17 cellular contexts compared by ENCODE assay signal in genomic region chr12:94987806-94988205, GRCh38. TPM values are rescaled to one million over a fixed set of nuclear protein-coding genes. Genes with fewer than 3 reads are reported as not detected.
A peak's percentile ranks its signal among the peaks of the same experiment; 100 is the strongest.
DNase-seq lines count a peak whose midpoint lies in the region; ATAC-seq, FAIRE-seq and TF ChIP-seq lines count a peak whose summit lies in the region.
"Had no signal": no experiment of that assay in that cellular context is flagged by ENCODE, and none has a peak within 500 bp of the region (broad histone marks: within the 10 kb centered on the region; RNA-seq: fewer than 3 reads in every experiment).

No MANE protein-coding gene starts in this region.

- intact Hi-C loops in activated naive CD4-positive, alpha-beta T cell treated with anti-CD3 and anti-CD28 coated beads for 36 hours (cut with micrococcal nuclease): loop anchor here (1.0 to 10.0 kb wide), 4 partner anchors 15 to 843 kb away; partner anchors contain the start of genes NDUFA12, NR2C1 and PLXNC1

- H3K4me2 ChIP-seq in astrocyte (ENCODE audit: low read length): no peak overlapping the region

- H3K4me1 Mint-ChIP-seq in activated naive CD4-positive, alpha-beta T cell treated with anti-CD3 and anti-CD28 coated beads for 36 hours (ENCODE audit: low read depth): peaks cover 56% of the 10 kb centered on the region
- H3K4me1 Mint-ChIP-seq in astrocyte (ENCODE audit: low read depth, unreplicated experiment): peaks cover 22% of the 10 kb centered on the region
- H3K4me1 Mint-ChIP-seq in WTC11: peaks cover 5% of the 10 kb centered on the region

- TF ChIP-seq CTCF in astrocyte (IDR thresholded peaks at IDR 0.05; ENCODE audit: insufficient read depth, low read depth, low read length) (no peak), WTC11 (IDR thresholded peaks at IDR 0.05) (no peak)

- no peak overlapping the region for H3K27ac ChIP-seq in astrocyte (ENCODE audit: low read depth, low read length)
- H3K27ac ChIP-seq: uterus had no signal

- no peak for FAIRE-seq in astrocyte (lab: Jason Lieb, UNC)
- FAIRE-seq: colon had no signal

- DNase-seq in activated naive CD4-positive, alpha-beta T cell treated with anti-CD3 and anti-CD28 coated beads for 36 hours: no peak
- DNase-seq in activated naive CD4-positive, alpha-beta T cell treated with anti-CD3 and anti-CD28 coated beads, Interleukin-2, amount 50 U/mL, for 16 hours: no peak
- peak; percentile 63 for DNase-seq in RPMI7951 (ENCODE audit: low read depth)
- DNase-seq in astrocyte (ENCODE audit: low read depth): peak; percentile 35
- no peak for DNase-seq in stimulated activated naive CD8-positive, alpha-beta T cell treated with anti-CD3 and anti-CD28 coated beads, Interleukin-15, Interleukin-2, amounts not matched to agents 100 U/mL and 50 U/mL, for 24 hours
- no peak for DNase-seq in WTC11 (ENCODE audit: low spot score)
- DNase-seq in stimulated activated CD4-positive, alpha-beta T cell treated with anti-CD3 and anti-CD28 coated beads, Interleukin-2, amount 100 ng/mL, for 48 hours: no peak
- DNase-seq: naive B cell, NCI-H1436 treated with DMSO at 0.1 percent for 48 hours, NCI-H82, posterior cingulate gyrus, T1000, uterus had no signal

- no peaks in the 10 kb centered on the region for H3K9me3 ChIP-seq in astrocyte (ENCODE audit: insufficient read depth, low read depth, low read length)
- H3K9me3 ChIP-seq: uterus had no signal

- peaks cover 3% of the 10 kb centered on the region for H3K79me2 ChIP-seq in astrocyte (ENCODE audit: insufficient read depth, low read length)

- no peaks in the 10 kb centered on the region for H3K27me3 ChIP-seq in astrocyte (ENCODE audit: insufficient read depth, low read length)
- H3K27me3 ChIP-seq: uterus had no signal

- peak overlapping the region; percentile 38 for H3K4me3 Mint-ChIP-seq in activated naive CD4-positive, alpha-beta T cell treated with anti-CD3 and anti-CD28 coated beads for 36 hours
- H3K4me3 Mint-ChIP-seq in astrocyte (ENCODE audit: unreplicated experiment) (no peak overlapping the region), WTC11 (no peak overlapping the region)
- H3K4me3 Mint-ChIP-seq: naive B cell had no signal

- POLR2A ChIA-PET in WTC11 (lab: Charles Lee): no interaction called here

- no peaks in the 10 kb centered on the region for H3K27me3 Mint-ChIP-seq in activated naive CD4-positive, alpha-beta T cell treated with anti-CD3 and anti-CD28 coated beads for 36 hours (ENCODE audit: low read depth)
- no peaks in the 10 kb centered on the region for H3K27me3 Mint-ChIP-seq in astrocyte (ENCODE audit: low read depth, unreplicated experiment)
- H3K27me3 Mint-ChIP-seq in WTC11 (ENCODE audit: low read depth): no peaks in the 10 kb centered on the region
- H3K27me3 Mint-ChIP-seq: naive B cell had no signal

- H3K4me1 ChIP-seq in astrocyte (ENCODE audit: insufficient read depth, low read length): peaks cover 12% of the 10 kb centered on the region
- H3K4me1 ChIP-seq: uterus had no signal

- peaks cover 27% of the 10 kb centered on the region for H3K36me3 Mint-ChIP-seq in activated naive CD4-positive, alpha-beta T cell treated with anti-CD3 and anti-CD28 coated beads for 36 hours (ENCODE audit: low read depth)
- peaks cover 10% of the 10 kb centered on the region for H3K36me3 Mint-ChIP-seq in astrocyte (ENCODE audit: low read depth, unreplicated experiment)
- peaks cover 5% of the 10 kb centered on the region for H3K36me3 Mint-ChIP-seq in WTC11

- H4K20me1 ChIP-seq in astrocyte (ENCODE audit: insufficient read depth, low read length): no peaks in the 10 kb centered on the region

- no peak overlapping the region for H3K9ac ChIP-seq in astrocyte (ENCODE audit: low read length)

- peaks cover 3% of the 10 kb centered on the region for H3K36me3 ChIP-seq in astrocyte (ENCODE audit: insufficient read depth, low read length)
- H3K36me3 ChIP-seq: uterus had no signal

- CTCF ChIA-PET in activated naive CD4-positive, alpha-beta T cell treated with anti-CD3 and anti-CD28 coated beads for 36 hours (lab: Charles Lee): no interaction called here
- CTCF ChIA-PET in WTC11 (lab: Charles Lee): no interaction called here

- peak overlapping the region; percentile 84 for H3K27ac Mint-ChIP-seq in activated naive CD4-positive, alpha-beta T cell treated with anti-CD3 and anti-CD28 coated beads for 36 hours
- H3K27ac Mint-ChIP-seq in astrocyte (ENCODE audit: unreplicated experiment) (no peak overlapping the region), WTC11 (no peak overlapping the region)
- H3K27ac Mint-ChIP-seq: activated T-helper 2 cell treated with anti-CD3 and anti-CD28 coated beads, Interferon-gamma antibody, Interleukin-2, Interleukin-4, amounts not matched to agents 10 μg/mL and 5 μg/mL and 100 μg/mL, durations not matched to agents 14 hours and 24 hours and 36 hours had no signal

- no peak overlapping the region for H2AFZ ChIP-seq in astrocyte (ENCODE audit: low read depth, low read length)

- ATAC-seq in stimulated activated naive CD8-positive, alpha-beta T cell treated with anti-CD3 and anti-CD28 coated beads, Interleukin-15, Interleukin-2, amounts not matched to agents 100 U/mL and 50 U/mL, for 24 hours: peak; percentile 55
- no peak for ATAC-seq in WTC11
- no peak for ATAC-seq in GM18511 (IDR thresholded peaks at IDR 0.05; ENCODE audit: unreplicated experiment)
- ATAC-seq: Panc1 had no signal

- H3K4me3 ChIP-seq in astrocyte (ENCODE audit: insufficient read depth, low read depth, low read length): no peak overlapping the region
- H3K4me3 ChIP-seq: uterus had no signal

- H3K9me3 Mint-ChIP-seq in activated naive CD4-positive, alpha-beta T cell treated with anti-CD3 and anti-CD28 coated beads for 36 hours: no peaks in the 10 kb centered on the region
- no peaks in the 10 kb centered on the region for H3K9me3 Mint-ChIP-seq in astrocyte (ENCODE audit: unreplicated experiment)
- no peaks in the 10 kb centered on the region for H3K9me3 Mint-ChIP-seq in WTC11
- H3K9me3 Mint-ChIP-seq: activated T-helper 2 cell treated with anti-CD3 and anti-CD28 coated beads, Interferon-gamma antibody, Interleukin-2, Interleukin-4, amounts not matched to agents 10 μg/mL and 5 μg/mL and 100 μg/mL, durations not matched to agents 14 hours and 24 hours and 36 hours had no signal

TF ChIP-seq in WTC11, 78 proteins besides CTCF, POLR2A, EP300 and RAD21:
- TF ChIP-seq ELF4 (CRISPR knock-in tag; IDR thresholded peaks at IDR 0.05; ENCODE audit: low read depth) (no peak), MYBL2 (CRISPR knock-in tag; IDR thresholded peaks at IDR 0.05) (no peak), MLX (CRISPR knock-in tag; IDR thresholded peaks at IDR 0.05) (no peak), ZNF263 (CRISPR knock-in tag; IDR thresholded peaks at IDR 0.05; ENCODE audit: low read depth) (no peak), NR1H2 (CRISPR knock-in tag; IDR thresholded peaks at IDR 0.05) (no peak), ZNF532 (CRISPR knock-in tag; IDR thresholded peaks at IDR 0.05; ENCODE audit: borderline replicate concordance) (no peak)

RNA-seq across cellular contexts. Expression of gene NDUFA12, which starts 15.7 kb away (rescaled TPM):
- total RNA-seq in activated naive CD4-positive, alpha-beta T cell treated with anti-CD3 and anti-CD28 coated beads for 36 hours: 100 to 1,000 TPM; 147 to 160 TPM
- total RNA-seq in RPMI7951 (2014; rRNA removed; shearing (Covaris generic)): 213 and 226 TPM in 2 replicates
- total RNA-seq in astrocyte (107 and 112 TPM in 2 replicates), WTC11 (2021) (87.3 to 102 TPM (median 97.0 TPM) in 3 replicates)

Comparison
In these comparisons a context has a peak if more than half of its experiments do, and no peak if none do; other contexts are left out.
1. DNase-seq: peak in RPMI7951 (single experiment) and astrocyte (single experiment); none in activated naive CD4-positive, alpha-beta T cell treated with anti-CD3 and anti-CD28 coated beads for 36 hours (single experiment), activated naive CD4-positive, alpha-beta T cell treated with anti-CD3 and anti-CD28 coated beads, Interleukin-2, amount 50 U/mL, for 16 hours (single experiment), stimulated activated naive CD8-positive, alpha-beta T cell treated with anti-CD3 and anti-CD28 coated beads, Interleukin-15, Interleukin-2, amounts not matched to agents 100 U/mL and 50 U/mL, for 24 hours (single experiment), WTC11 (single experiment) and stimulated activated CD4-positive, alpha-beta T cell treated with anti-CD3 and anti-CD28 coated beads, Interleukin-2, amount 100 ng/mL, for 48 hours (0 of 2).